Comparison of ENCODE assay signal across 12 cellular contexts in genomic region chr17:1059131-1059795, GRCh38.
DNase-seq lines count a peak whose midpoint lies in the region; ATAC-seq and TF ChIP-seq lines count a peak whose summit lies in the region.
"Had no signal": no experiment of that assay in that cellular context is flagged by ENCODE, and none has a peak within 500 bp of the region (broad histone marks: within the 10 kb centered on the region; RNA-seq: fewer than 3 reads in every experiment).

No MANE protein-coding gene starts in this region.

- peaks cover 5% of the 10 kb centered on the region for H3K4me1 Mint-ChIP-seq in T-helper 1 cell treated with Interleukin-12 subunit alpha and Interleukin-12 subunit beta and Interleukin-4 antibody, amounts not matched to agents 30 μg/mL and 1 μg/mL, for 36 hours (ENCODE audit: low read depth)
- H3K4me1 Mint-ChIP-seq in CD8-positive, alpha-beta T cell (ENCODE audit: low read depth) = no peaks in the 10 kb centered on the region

- H3K4me3 ChIP-seq in CD8-positive, alpha-beta T cell (ENCODE audit: low read depth, low read length) = no peak overlapping the region
- H3K4me3 ChIP-seq in lower lobe of right lung = no peak overlapping the region

- TF ChIP-seq CTCF in CD8-positive, alpha-beta T cell (IDR thresholded peaks at IDR 0.05) = no peak
- TF ChIP-seq CTCF in lower lobe of right lung (IDR thresholded peaks at IDR 0.05) = no peak

- H3K9me3 Mint-ChIP-seq in T-helper 1 cell treated with Interleukin-12 subunit alpha and Interleukin-12 subunit beta and Interleukin-4 antibody, amounts not matched to agents 30 μg/mL and 1 μg/mL, for 36 hours = no peaks in the 10 kb centered on the region
- H3K9me3 Mint-ChIP-seq in CD8-positive, alpha-beta T cell = no peaks in the 10 kb centered on the region

- no peaks in the 10 kb centered on the region for H3K9me3 ChIP-seq in CD8-positive, alpha-beta T cell (ENCODE audit: low read length)
- no peaks in the 10 kb centered on the region for H3K9me3 ChIP-seq in lower lobe of right lung
- H3K9me3 ChIP-seq: Caco-2 had no signal

- H3K4me1 ChIP-seq in CD8-positive, alpha-beta T cell (ENCODE audit: insufficient read depth, low read length) = no peaks in the 10 kb centered on the region
- H3K4me1 ChIP-seq in lower lobe of right lung = peaks cover 5% of the 10 kb centered on the region
- H3K4me1 ChIP-seq: Caco-2 had no signal

- POLR2A ChIA-PET in CD8-positive, alpha-beta T cell (lab: Charles Lee) = no interaction called here

- no peaks in the 10 kb centered on the region for H3K27me3 ChIP-seq in CD8-positive, alpha-beta T cell (ENCODE audit: insufficient read depth, low read length)
- H3K27me3 ChIP-seq in lower lobe of right lung (ENCODE audit: low read depth) = no peaks in the 10 kb centered on the region

- H3K36me3 Mint-ChIP-seq in T-helper 1 cell treated with Interleukin-12 subunit alpha and Interleukin-12 subunit beta and Interleukin-4 antibody, amounts not matched to agents 30 μg/mL and 1 μg/mL, for 36 hours (ENCODE audit: low read depth) = peaks cover 37% of the 10 kb centered on the region
- H3K36me3 Mint-ChIP-seq in CD8-positive, alpha-beta T cell = peaks cover 54% of the 10 kb centered on the region

- intact Hi-C loops in CD8-positive, alpha-beta T cell (cut with DNase I, micrococcal nuclease) = loop anchor here in 1 of 2 experiments (2.0 kb wide), 1 partner anchor 128 kb away; no protein-coding TSS in a partner anchor
- intact Hi-C loops in lower lobe of right lung (cut with DNase I) = no loop called here

- H3K4me3 Mint-ChIP-seq in T-helper 1 cell treated with Interleukin-12 subunit alpha and Interleukin-12 subunit beta and Interleukin-4 antibody, amounts not matched to agents 30 μg/mL and 1 μg/mL, for 36 hours = no peak overlapping the region
- H3K4me3 Mint-ChIP-seq in CD8-positive, alpha-beta T cell = no peak overlapping the region

- ATAC-seq in CD8-positive, alpha-beta T cell = no peak
- no peak for ATAC-seq in lower lobe of right lung

- H3K36me3 ChIP-seq in CD8-positive, alpha-beta T cell (ENCODE audit: insufficient read depth, low read length) = peaks cover 14% of the 10 kb centered on the region
- peaks cover 73% of the 10 kb centered on the region for H3K36me3 ChIP-seq in lower lobe of right lung

- CTCF ChIA-PET in CD8-positive, alpha-beta T cell (lab: Charles Lee) = no interaction called here

- H3K27ac Mint-ChIP-seq in T-helper 1 cell treated with Interleukin-12 subunit alpha and Interleukin-12 subunit beta and Interleukin-4 antibody, amounts not matched to agents 30 μg/mL and 1 μg/mL, for 36 hours = peak overlapping the region; percentile 11
- peak overlapping the region; percentile 41 for H3K27ac Mint-ChIP-seq in CD8-positive, alpha-beta T cell

- DNase-seq in T-helper 1 cell (no peak), lower lobe of right lung (peak; percentile 33), SKM-1 treated with dmso at 0.1 percent for 144 hours (lab: John Stamatoyannopoulos, UW; ENCODE audit: unreplicated experiment) (no peak), NCI-H2107 treated with DMSO at 0.1 percent for 48 hours (lab: John Stamatoyannopoulos, UW; ENCODE audit: unreplicated experiment) (no peak), NCI-H69 (lab: John Stamatoyannopoulos, UW) (no peak)
- DNase-seq in CD8-positive, alpha-beta T cell = no peak
- DNase-seq: NCI-H2107, NCI-H526 treated with DMSO at 0.1 percent for 48 hours had no signal

- H3K27ac ChIP-seq in CD8-positive, alpha-beta T cell (ENCODE audit: low read depth, low read length) = no peak overlapping the region
- H3K27ac ChIP-seq in angular gyrus (ENCODE audit: low read depth, low read length) (peak overlapping the region; percentile 1), lower lobe of right lung (no peak overlapping the region)
- H3K27ac ChIP-seq: C4-2B had no signal

- no peaks in the 10 kb centered on the region for H3K27me3 Mint-ChIP-seq in T-helper 1 cell treated with Interleukin-12 subunit alpha and Interleukin-12 subunit beta and Interleukin-4 antibody, amounts not matched to agents 30 μg/mL and 1 μg/mL, for 36 hours (ENCODE audit: low read depth)
- H3K27me3 Mint-ChIP-seq in CD8-positive, alpha-beta T cell (ENCODE audit: low read depth) = no peaks in the 10 kb centered on the region
